In genomic region chr10:17340144-17340829, GRCh38 we compare ENCODE assay signal across 34 cellular contexts.
"Had no signal": no experiment of that assay in that cellular context is flagged by ENCODE, and none has a peak within 500 bp of the region (broad histone marks: within the 10 kb centered on the region; RNA-seq: fewer than 3 reads in every experiment).

No MANE protein-coding gene starts in this region.

- FAIRE-seq: RCC 7860 had no signal

- H3K36me3 ChIP-seq: brain microvascular endothelial cell, MG63 had no signal

- DNase-seq: activated B cell treated with CpG ODN at 0.5 μM for 24 hours; activated CD4-positive, alpha-beta T cell treated with anti-CD3 and anti-CD28 coated beads for 48 hours; activated CD4-positive, alpha-beta T cell treated with anti-CD3 and anti-CD28 coated beads, Interleukin-2, amount 50 U/mL, for 4 hours; activated CD4-positive, CD25-positive, alpha-beta regulatory T cell treated with anti-CD3 and anti-CD28 coated beads, Interleukin-2, amount 50 U/mL, for 72 hours; activated CD8-positive, alpha-beta T cell treated with anti-CD3 and anti-CD28 coated beads for 36 hours; activated effector memory CD4-positive, alpha-beta T cell treated with anti-CD3 and anti-CD28 coated beads, Interleukin-2, amount 50 U/mL, for 16 hours; activated naive CD4-positive, alpha-beta T cell; activated naive CD4-positive, alpha-beta T cell treated with anti-CD3 and anti-CD28 coated beads, Interleukin-2, amount 50 U/mL, for 16 hours; activated naive CD8-positive, alpha-beta T cell treated with anti-CD3 and anti-CD28 coated beads for 36 hours; activated T-cell treated with anti-CD3 and anti-CD28 coated beads, Interleukin-2, amount 50 U/mL, for 1 hour; activated T-cell treated with anti-CD3 and anti-CD28 coated beads, Interleukin-2, amount 50 U/mL, for 72 hours; amniotic stem cell; aorta; brain microvascular endothelial cell; central memory CD4-positive, alpha-beta T cell; MG63; NCI-H1092; NCI-H1436 treated with DMSO at 0.1 percent for 48 hours; NCI-H1694 treated with DMSO at 0.1 percent for 48 hours; NCI-H2029; NCI-H345; NCI-H510A; NCI-H526; NCI-H748 treated with DMSO at 0.1 percent for 48 hours; NK-92 treated with Interleukin-12 subunit alpha and Interleukin-12 subunit beta, amount 100 ng/mL, for 24 hours; PC-9; Right ventricle myocardium superior; SW 1271; T-helper 1 cell; T-helper 2 cell; T-helper 9 cell had no signal

- H3K4me2 ChIP-seq: PC-9 had no signal

- ATAC-seq: activated CD8-positive, alpha-beta T cell treated with anti-CD3 and anti-CD28 coated beads for 36 hours; activated T-cell treated with anti-CD3 and anti-CD28 coated beads, Interleukin-2, amount 50 U/mL, for 72 hours; activated T-helper 17 cell treated with anti-CD3 and anti-CD28 coated beads, Interleukin-2, amount 50 U/mL, for 72 hours had no signal

- H3K27me3 ChIP-seq: brain microvascular endothelial cell, MG63 had no signal

- H3K4me3 ChIP-seq: MG63, PC-9 had no signal

- H3K27ac ChIP-seq: brain microvascular endothelial cell, PC-9, VCaP had no signal

- H2AFZ ChIP-seq: PC-9 had no signal
